In genomic region chr10:43231523-43232078, GRCh38 we compare ENCODE assay signal across 9 cellular contexts. TPM values are rescaled to one million over a fixed set of nuclear protein-coding genes. Genes with fewer than 3 reads are reported as not detected.
DNase-seq lines count a peak whose midpoint lies in the region; ATAC-seq and TF ChIP-seq lines count a peak whose summit lies in the region.
"Had no signal": no experiment of that assay in that cellular context is flagged by ENCODE, and none has a peak within 500 bp of the region (broad histone marks: within the 10 kb centered on the region; RNA-seq: fewer than 3 reads in every experiment).

No MANE protein-coding gene starts in this region.

- H3K4me3 Mint-ChIP-seq in activated CD4-positive, alpha-beta memory T cell treated with anti-CD3 and anti-CD28 coated beads, Interleukin-2, amount 10 ng/mL, durations not matched to agents 7 days and 5 days: no peak overlapping the region
- H3K4me3 Mint-ChIP-seq in glutamatergic neuron (ENCODE audit: unreplicated experiment): no peak overlapping the region
- H3K4me3 Mint-ChIP-seq in stimulated activated naive B cell treated with anti-CD40 and anti-IgM and Interleukin-4, amounts not matched to agents 10 μg/mL and 1 μg/mL and 100 μg/mL, for 72 hours: no peak overlapping the region

- POLR2A ChIA-PET in activated CD4-positive, alpha-beta memory T cell treated with anti-CD3 and anti-CD28 coated beads, Interleukin-2, amount 10 ng/mL, durations not matched to agents 7 days and 5 days (lab: Charles Lee): interaction anchor here (1.0 kb wide), 2 partner anchors 35 to 111 kb away, joined by 3 read pairs; partner anchors contain the start of gene RASGEF1A

- H3K4me1 Mint-ChIP-seq in activated CD4-positive, alpha-beta memory T cell treated with anti-CD3 and anti-CD28 coated beads, Interleukin-2, amount 10 ng/mL, durations not matched to agents 7 days and 5 days: peaks cover 32% of the 10 kb centered on the region
- H3K4me1 Mint-ChIP-seq in glutamatergic neuron (ENCODE audit: low read depth, unreplicated experiment): peaks cover 3% of the 10 kb centered on the region
- H3K4me1 Mint-ChIP-seq in stimulated activated naive B cell treated with anti-CD40 and anti-IgM and Interleukin-4, amounts not matched to agents 10 μg/mL and 1 μg/mL and 100 μg/mL, for 72 hours: peaks cover 17 to 29% of the 10 kb centered on the region in 2 donors

- no peaks in the 10 kb centered on the region for H3K9me3 Mint-ChIP-seq in activated CD4-positive, alpha-beta memory T cell treated with anti-CD3 and anti-CD28 coated beads, Interleukin-2, amount 10 ng/mL, durations not matched to agents 7 days and 5 days
- peaks cover 9% of the 10 kb centered on the region for H3K9me3 Mint-ChIP-seq in glutamatergic neuron (ENCODE audit: unreplicated experiment)
- H3K9me3 Mint-ChIP-seq in stimulated activated naive B cell treated with anti-CD40 and anti-IgM and Interleukin-4, amounts not matched to agents 10 μg/mL and 1 μg/mL and 100 μg/mL, for 72 hours: no peaks in the 10 kb centered on the region

- no peak for TF ChIP-seq CTCF in glutamatergic neuron (IDR thresholded peaks at IDR 0.05; ENCODE audit: partially characterized antibody, unreplicated experiment)

- H3K27ac Mint-ChIP-seq in activated CD4-positive, alpha-beta memory T cell treated with anti-CD3 and anti-CD28 coated beads, Interleukin-2, amount 10 ng/mL, durations not matched to agents 7 days and 5 days: peak overlapping the region; percentile 67
- no peak overlapping the region for H3K27ac Mint-ChIP-seq in glutamatergic neuron (ENCODE audit: unreplicated experiment)
- H3K27ac Mint-ChIP-seq in stimulated activated naive B cell treated with anti-CD40 and anti-IgM and Interleukin-4, amounts not matched to agents 10 μg/mL and 1 μg/mL and 100 μg/mL, for 72 hours: no peak overlapping the region

- CTCF ChIA-PET in activated CD4-positive, alpha-beta memory T cell treated with anti-CD3 and anti-CD28 coated beads, Interleukin-2, amount 10 ng/mL, durations not matched to agents 7 days and 5 days (lab: Charles Lee): interaction anchor here (0.7 to 0.9 kb wide), 2 partner anchors 21 to 34 kb away, joined by 4 read pairs; no protein-coding TSS in a partner anchor

- H3K36me3 Mint-ChIP-seq in activated CD4-positive, alpha-beta memory T cell treated with anti-CD3 and anti-CD28 coated beads, Interleukin-2, amount 10 ng/mL, durations not matched to agents 7 days and 5 days (ENCODE audit: low read depth): no peaks in the 10 kb centered on the region
- peaks cover 4% of the 10 kb centered on the region for H3K36me3 Mint-ChIP-seq in glutamatergic neuron (ENCODE audit: unreplicated experiment)
- H3K36me3 Mint-ChIP-seq in stimulated activated naive B cell treated with anti-CD40 and anti-IgM and Interleukin-4, amounts not matched to agents 10 μg/mL and 1 μg/mL and 100 μg/mL, for 72 hours: peaks cover 0 to 2% of the 10 kb centered on the region in 2 donors

- peaks cover 25% of the 10 kb centered on the region for H3K27me3 Mint-ChIP-seq in activated CD4-positive, alpha-beta memory T cell treated with anti-CD3 and anti-CD28 coated beads, Interleukin-2, amount 10 ng/mL, durations not matched to agents 7 days and 5 days
- H3K27me3 Mint-ChIP-seq in glutamatergic neuron (ENCODE audit: unreplicated experiment): peaks cover 29% of the 10 kb centered on the region
- H3K27me3 Mint-ChIP-seq in stimulated activated naive B cell treated with anti-CD40 and anti-IgM and Interleukin-4, amounts not matched to agents 10 μg/mL and 1 μg/mL and 100 μg/mL, for 72 hours: peaks cover 20 to 44% of the 10 kb centered on the region in 2 donors

- ATAC-seq in stimulated activated naive B cell treated with anti-CD40 and anti-IgM and Interleukin-4, amounts not matched to agents 10 μg/mL and 1 μg/mL and 100 μg/mL, for 72 hours (replicated peaks): peak; percentile 34 to 57

- peak; percentile 64 for DNase-seq in NK-92 treated with Interleukin-12 subunit alpha and Interleukin-12 subunit beta, amount 100 ng/mL, for 24 hours (lab: John Stamatoyannopoulos, UW)
- DNase-seq in NK-92 (lab: John Stamatoyannopoulos, UW; ENCODE audit: unreplicated experiment) (no peak), glutamatergic neuron (peak; percentile 17), NCI-H2171 (lab: John Stamatoyannopoulos, UW) (no peak), globus pallidus (ENCODE audit: low spot score) (no peak), DMS 273 treated with DMSO at 0.1 percent for 48 hours (lab: John Stamatoyannopoulos, UW) (no peak)
- DNase-seq in activated CD4-positive, alpha-beta memory T cell treated with anti-CD3 and anti-CD28 coated beads, Interleukin-2, amount 10 ng/mL, durations not matched to agents 7 days and 5 days: peak; percentile 67
- DNase-seq in stimulated activated naive B cell treated with anti-CD40 and anti-IgM and Interleukin-4, amounts not matched to agents 10 μg/mL and 1 μg/mL and 100 μg/mL, for 72 hours: no peak
- DNase-seq: T1000 had no signal

RNA-seq across cellular contexts. Expression of gene RASGEF1A, which starts 35.3 kb away (rescaled TPM):
- 1 to 10 TPM; 4.4 to 6.6 TPM for total RNA-seq in activated CD4-positive, alpha-beta memory T cell treated with anti-CD3 and anti-CD28 coated beads, Interleukin-2, amount 10 ng/mL, durations not matched to agents 7 days and 5 days
- total RNA-seq in glutamatergic neuron (ENCODE audit: unreplicated experiment): 5.7 TPM

Comparison
In these comparisons a context has a peak if more than half of its experiments do, and no peak if none do; other contexts are left out.
1. DNase-seq: peak in NK-92 treated with Interleukin-12 subunit alpha and Interleukin-12 subunit beta, amount 100 ng/mL, for 24 hours (single experiment), activated CD4-positive, alpha-beta memory T cell treated with anti-CD3 and anti-CD28 coated beads, Interleukin-2, amount 10 ng/mL, durations not matched to agents 7 days and 5 days (single experiment) and glutamatergic neuron (single experiment); none in NK-92 (single experiment), stimulated activated naive B cell treated with anti-CD40 and anti-IgM and Interleukin-4, amounts not matched to agents 10 μg/mL and 1 μg/mL and 100 μg/mL, for 72 hours (single experiment), NCI-H2171 (single experiment), globus pallidus (single experiment) and DMS 273 treated with DMSO at 0.1 percent for 48 hours (single experiment).